In the genomic region with DNA sequence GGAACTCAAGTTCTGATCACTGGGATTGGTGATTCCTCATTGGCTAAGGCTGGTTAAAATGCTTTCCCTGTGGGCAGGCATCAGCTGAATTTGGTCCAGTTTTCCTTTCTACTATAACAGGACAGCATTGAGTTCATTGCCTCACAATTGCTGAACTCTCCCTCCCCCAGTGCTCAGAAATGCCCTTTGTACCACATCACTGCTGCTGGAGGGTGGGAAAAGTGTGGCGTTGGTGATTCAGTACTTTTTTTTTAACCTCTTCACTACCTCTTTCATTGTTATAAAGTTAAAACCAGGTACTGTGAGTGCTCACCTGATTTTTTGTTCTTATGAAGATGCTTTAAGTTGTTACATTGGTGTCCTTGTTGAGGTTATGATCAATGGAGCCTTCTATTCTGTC, we compare ENCODE assay signal across 23 cellular contexts.
"Had no signal": no experiment of that assay in that cellular context is flagged by ENCODE, and none has a peak within 500 bp of the region (broad histone marks: within the 10 kb centered on the region; RNA-seq: fewer than 3 reads in every experiment).

No MANE protein-coding gene starts in this region.

- H3K27me3 ChIP-seq: colonic mucosa, heart left ventricle, left lung, neural progenitor cell, ovary, tibial artery, upper lobe of left lung, uterus had no signal

- H3K36me3 ChIP-seq: colonic mucosa, heart left ventricle, left lung, lower lobe of right lung, neural progenitor cell, ovary, tibial artery, upper lobe of left lung, uterus had no signal

- H3K4me2 ChIP-seq: neural progenitor cell had no signal

- FAIRE-seq: frontal cortex, islet of Langerhans had no signal

- H3K4me1 ChIP-seq: colonic mucosa, heart left ventricle, left lung, lower lobe of right lung, neural progenitor cell, tibial artery, upper lobe of left lung, uterus had no signal

- H2AFZ ChIP-seq: neural progenitor cell had no signal

- DNase-seq: colonic mucosa; dermis blood vessel endothelial cell; erythroblast; heart left ventricle; hypothalamus; kidney glomerular epithelial cell; left lung; lower lobe of right lung; midbrain; nucleus accumbens; ovary; right cardiac atrium; stimulated activated CD4-positive, alpha-beta T cell treated with anti-CD3 and anti-CD28 coated beads, Interleukin-4, amount 100 ng/mL, for 1 hour; stimulated activated CD8-positive, alpha-beta memory T cell treated with anti-CD3 and anti-CD28 coated beads, Interleukin-4, amount 100 ng/mL, for 48 hours; stimulated activated naive CD8-positive, alpha-beta T cell treated with anti-CD3 and anti-CD28 coated beads, Interleukin-15, Interleukin-2, amounts not matched to agents 100 U/mL and 50 U/mL, for 24 hours; tibial artery; upper lobe of left lung; uterus had no signal

- H3K9me3 ChIP-seq: colonic mucosa, ovary, tibial artery, upper lobe of left lung, uterus had no signal

- H3K27ac ChIP-seq: colonic mucosa, heart left ventricle, left lung, lower lobe of right lung, neural progenitor cell, ovary, tibial artery, upper lobe of left lung, uterus had no signal

- H3K9ac ChIP-seq: neural progenitor cell had no signal

- H3K4me3 ChIP-seq: colonic mucosa, heart left ventricle, left lung, lower lobe of right lung, neural progenitor cell, ovary, tibial artery, upper lobe of left lung, uterus had no signal

- ATAC-seq: heart left ventricle; left lung; lower lobe of right lung; natural killer cell treated with Interleukin-12 subunit alpha and Interleukin-12 subunit beta and Interleukin-15 and Interleukin-18, amount 100 ng/mL, for 72 hours; right cardiac atrium; stimulated activated effector memory CD8-positive, alpha-beta T cell treated with anti-CD3 and anti-CD28 coated beads, Interleukin-12 subunit alpha, Interleukin-12 subunit beta, amount 100 ng/mL, for 72 hours; stimulated activated naive CD8-positive, alpha-beta T cell treated with anti-CD3 and anti-CD28 coated beads, Interleukin-15, Interleukin-2, amounts not matched to agents 100 U/mL and 50 U/mL, for 24 hours had no signal
